Comparison of ENCODE assay signal across 30 cellular contexts in the genomic region with DNA sequence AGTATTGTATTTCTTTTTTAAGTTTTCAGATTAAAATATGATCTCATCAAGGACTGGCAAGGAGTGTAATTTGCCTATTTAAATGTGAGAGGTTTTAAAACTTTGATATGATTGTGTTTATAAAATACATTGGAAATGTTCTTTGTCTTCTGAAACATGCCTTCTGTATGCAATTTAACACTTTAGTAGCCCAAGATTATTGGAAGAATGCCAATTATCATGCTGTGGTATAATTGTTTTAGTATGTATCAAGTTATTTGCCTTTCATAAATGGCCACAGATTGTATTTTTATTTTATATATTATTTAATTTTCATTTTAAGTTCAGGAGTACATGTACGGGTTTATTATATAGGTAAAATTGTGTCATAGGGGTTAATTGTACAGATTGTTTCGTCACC.
"Had no signal": no experiment of that assay in that cellular context is flagged by ENCODE, and none has a peak within 500 bp of the region (broad histone marks: within the 10 kb centered on the region; RNA-seq: fewer than 3 reads in every experiment).

No MANE protein-coding gene starts in this region.

- DNase-seq: activated B cell treated with CpG ODN at 0.5 μM for 24 hours; activated CD4-positive, alpha-beta memory T cell treated with anti-CD3 and anti-CD28 coated beads, Interleukin-2, amount 10 ng/mL, durations not matched to agents 7 days and 5 days; activated CD4-positive, alpha-beta T cell treated with anti-CD3 and anti-CD28 coated beads for 48 hours; activated CD4-positive, CD25-positive, alpha-beta regulatory T cell treated with anti-CD3 and anti-CD28 coated beads, Interleukin-2, amount 50 U/mL, for 72 hours; activated CD8-positive, alpha-beta memory T cell treated with anti-CD3 and anti-CD28 coated beads for 24 hours; activated CD8-positive, alpha-beta memory T cell treated with anti-CD3 and anti-CD28 coated beads, Interleukin-2, amount 10 ng/mL, durations not matched to agents 7 days and 5 days; activated CD8-positive, alpha-beta memory T cell treated with anti-CD3 and anti-CD28 coated beads, Interleukin-2, amount 50 U/mL, for 48 hours; activated effector memory CD4-positive, alpha-beta T cell treated with Interleukin-2 at 50 U/mL for 16 hours; activated naive CD4-positive, alpha-beta T cell treated with anti-CD3 and anti-CD28 coated beads, Interleukin-2, amount 10 ng/mL, durations not matched to agents 7 days and 5 days; activated naive CD8-positive, alpha-beta T cell treated with anti-CD3 and anti-CD28 coated beads, Interleukin-2, amount 50 U/mL, for 24 hours; activated T-cell treated with anti-CD3 and anti-CD28 coated beads, Interleukin-2, amount 50 U/mL, for 48 hours; anterior cingulate cortex; brain microvascular endothelial cell; central memory CD4-positive, alpha-beta T cell; NCI-H1436 treated with DMSO at 0.1 percent for 48 hours; NCI-H1694 treated with DMSO at 0.1 percent for 48 hours; NCI-H2029; NCI-H345; NCI-H524 treated with DMSO at 0.1 percent for 48 hours; NCI-H82; NK-92 treated with Interleukin-12 subunit alpha and Interleukin-12 subunit beta, amount 100 ng/mL, for 24 hours; PC-3; Peyer's patch; SIG-M5; SW 1271; T-helper 1 cell; T-helper 2 cell; T-helper 9 cell had no signal

- H3K4me1 ChIP-seq: Peyer's patch had no signal

- H3K27ac ChIP-seq: brain microvascular endothelial cell, Peyer's patch, RWPE1, VCaP had no signal

- H3K9me3 ChIP-seq: Peyer's patch had no signal

- H3K27me3 ChIP-seq: brain microvascular endothelial cell, Peyer's patch had no signal

- H3K4me3 ChIP-seq: Peyer's patch had no signal

- H3K36me3 ChIP-seq: brain microvascular endothelial cell had no signal
